Comparison of ENCODE assay signal across 8 cellular contexts in genomic region chr6:120996340-120996739, GRCh38.
"Had no signal": no experiment of that assay in that cellular context is flagged by ENCODE, and none has a peak within 500 bp of the region (broad histone marks: within the 10 kb centered on the region; RNA-seq: fewer than 3 reads in every experiment).

No MANE protein-coding gene starts in this region.

- FAIRE-seq: G401.6, GM12878, GM12891, GM12892, GM18507, GM19239 had no signal

- H3K4me3 ChIP-seq: GM12878 had no signal

- DNase-seq: GDM1, GF-D8 had no signal

- ATAC-seq: GM12878 had no signal
